In the genomic region with DNA sequence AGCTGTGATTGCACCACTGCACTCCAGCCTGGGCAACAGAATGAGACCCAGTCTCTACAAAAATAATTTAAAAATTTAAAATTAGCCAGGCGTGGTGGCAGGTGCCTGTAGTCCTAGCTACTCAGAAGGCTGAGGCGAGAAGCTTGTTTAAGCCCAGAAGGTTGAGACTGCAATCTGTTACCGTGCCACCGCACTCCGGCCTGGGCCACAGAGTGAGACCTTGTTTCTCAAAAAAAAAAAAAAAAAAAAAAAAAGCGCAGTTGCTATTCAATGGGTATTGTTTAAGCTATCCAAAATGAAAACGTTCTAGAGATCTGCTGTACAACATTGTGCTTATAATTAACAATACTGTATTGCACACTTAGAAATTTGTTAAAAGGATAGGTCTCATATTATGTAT, we compare ENCODE assay signal across 27 cellular contexts. TPM values are rescaled to one million over a fixed set of nuclear protein-coding genes. Genes with fewer than 3 reads are reported as not detected.
A peak's percentile ranks its signal among the peaks of the same experiment; 100 is the strongest.
DNase-seq lines count a peak whose midpoint lies in the region; ATAC-seq, FAIRE-seq and TF ChIP-seq lines count a peak whose summit lies in the region.
"Had no signal": no experiment of that assay in that cellular context is flagged by ENCODE, and none has a peak within 500 bp of the region (broad histone marks: within the 10 kb centered on the region; RNA-seq: fewer than 3 reads in every experiment).

No MANE protein-coding gene starts in this region.

- CTCF ChIA-PET in GM12878 (lab: Yijun Ruan, JAX), result interaction anchor here (0.9 kb wide), 1 partner anchor 84 kb away, joined by 3 read pairs; no protein-coding TSS in a partner anchor
- CTCF ChIA-PET in T-cell (lab: Charles Lee), result interaction anchor here in 1 of 2 donors (0.6 kb wide), 1 partner anchor 19 kb away, joined by 6 read pairs; no protein-coding TSS in a partner anchor

- WGBS in GM12878 (ENCODE audit: insufficient coverage, insufficient replicate concordance, low lambda C conversion rate, missing lambda C conversion rate), result 71% methylated on average over 7 of the region's 7 CpGs

- H3K36me3 Mint-ChIP-seq in T-cell, result peaks cover 33% of the 10 kb centered on the region

- peaks cover 12% of the 10 kb centered on the region for H3K9me3 ChIP-seq in GM12878 (replicated peaks; ENCODE audit: control insufficient read depth, insufficient read depth, low read length)
- H3K9me3 ChIP-seq: breast epithelium, transverse colon had no signal

- H3K4me2 ChIP-seq in GM12878 (ENCODE audit: control insufficient read depth, insufficient read depth), result peak overlapping the region; percentile 82

- H3K27me3 ChIP-seq in ACC112 (ENCODE audit: insufficient read depth, low read length) (no peaks in the 10 kb centered on the region), GM06990 (replicated peaks; ENCODE audit: control insufficient read depth, insufficient read depth, low read length) (no peaks in the 10 kb centered on the region), GM12878 (replicated peaks in 1 of 2; ENCODE audit: control insufficient read depth in 2 of 2, insufficient read depth in 2 of 2, low read length in 1 of 2) (no peaks in the 10 kb centered on the region)
- H3K27me3 ChIP-seq: breast epithelium, transverse colon had no signal

- TF ChIP-seq POLR2A in GM12878 (IDR thresholded peaks at IDR 0.05; ENCODE audit: low read depth, low read length), result no peak

- peak overlapping the region; percentile 65; the same call in 1 of the 2 replicates for H3K27ac ChIP-seq in ACC112 (ENCODE audit: low read depth, low read length)
- H3K27ac ChIP-seq in GM12878 (ENCODE audit: control insufficient read depth, insufficient read depth), result peak overlapping the region; percentile 73
- H3K27ac ChIP-seq: breast epithelium, transverse colon, WERI-Rb-1 had no signal

- H3K79me2 ChIP-seq in ACC112 (ENCODE audit: control insufficient read depth, insufficient read depth, low read length, unreplicated experiment), result peaks cover 93% of the 10 kb centered on the region
- H3K79me2 ChIP-seq in GM12878 (ENCODE audit: control insufficient read depth, insufficient read depth, low read length), result peaks cover 97% of the 10 kb centered on the region

- no TSS peak for BruUV-seq in GM12878 (replicated peaks; lab: Mats Ljungman, UMichigan)

- H4K20me1 ChIP-seq in GM12878 (ENCODE audit: control insufficient read depth, insufficient read depth), result no peaks in the 10 kb centered on the region

- RAD21 ChIA-PET in GM12878 (lab: Charles Lee; ENCODE audit: unreplicated experiment), result interaction anchor here (0.6 to 1.1 kb wide), 3 partner anchors 24 to 85 kb away, joined by 3 to 4 read pairs (median 4); no protein-coding TSS in a partner anchor

- SMC1A ChIA-PET in GM12878 (lab: Charles Lee; ENCODE audit: uncharacterized antibody, unreplicated experiment), result interaction anchor here (0.6 to 1.6 kb wide), 5 partner anchors 10 to 36 kb away, joined by 3 to 6 read pairs (median 4); no protein-coding TSS in a partner anchor

- peaks cover 0 to 6% (median 5%) of the 10 kb centered on the region in 3 donors for H3K9me3 Mint-ChIP-seq in T-cell

- H2AFZ ChIP-seq in ACC112 (ENCODE audit: low read length, unreplicated experiment), result no peak overlapping the region
- no peak overlapping the region for H2AFZ ChIP-seq in GM12878 (ENCODE audit: control insufficient read depth, low read depth, low read length)

- in situ Hi-C loops in GM12878 (cut with MboI), result no loop called here

- H3K27ac Mint-ChIP-seq in T-cell, result no peak overlapping the region
- H3K27ac Mint-ChIP-seq: activated CD4-positive, alpha-beta T cell treated with anti-CD3 and anti-CD28 coated beads, Interleukin-2, amount 10 ng/mL, durations not matched to agents 24 days and 14 days; activated CD8-positive, alpha-beta memory T cell treated with anti-CD3 and anti-CD28 coated beads, Interleukin-2, amount 10 ng/mL, durations not matched to agents 7 days and 5 days had no signal

- H3K27me3 Mint-ChIP-seq in T-cell, result no peaks in the 10 kb centered on the region
- H3K27me3 Mint-ChIP-seq: activated CD4-positive, alpha-beta T cell treated with anti-CD3 and anti-CD28 coated beads, Interleukin-2, amount 10 ng/mL, durations not matched to agents 24 days and 14 days; activated CD8-positive, alpha-beta memory T cell treated with anti-CD3 and anti-CD28 coated beads, Interleukin-2, amount 10 ng/mL, durations not matched to agents 7 days and 5 days had no signal

- TF ChIP-seq RAD21 in GM12878 (IDR thresholded peaks at IDR 0.05; ENCODE audit: insufficient read depth, low read depth, low read length), result no peak

- H3K4me1 Mint-ChIP-seq in T-cell, result peaks cover 68 to 79% (median 78%) of the 10 kb centered on the region in 3 donors

- FAIRE-seq in GM12878 (lab: Jason Lieb, UNC), result no peak

- H3K4me1 ChIP-seq in ACC112 (ENCODE audit: control insufficient read depth, insufficient read depth, low read length, unreplicated experiment), result peaks cover 32% of the 10 kb centered on the region
- peaks cover 30% of the 10 kb centered on the region for H3K4me1 ChIP-seq in GM12878 (ENCODE audit: control insufficient read depth, insufficient read depth, low read length)

- H3K36me3 ChIP-seq in ACC112 (ENCODE audit: insufficient read depth, low read length) (peaks cover 3% of the 10 kb centered on the region), GM06990 (ENCODE audit: control insufficient read depth, insufficient read depth, low read length) (no peaks in the 10 kb centered on the region), GM12878 (ENCODE audit: control insufficient read depth in 2 of 2, insufficient read depth in 2 of 2, low read length in 1 of 2) (no peaks in the 10 kb centered on the region; a peak in 1 of 4 replicates)
- H3K36me3 ChIP-seq: breast epithelium, transverse colon had no signal

- no peak overlapping the region for H3K4me3 ChIP-seq in ACC112 (ENCODE audit: low read depth, low read length)
- no peak overlapping the region for H3K4me3 ChIP-seq in GM06990 (replicated peaks; ENCODE audit: low read depth, low read length)
- peak overlapping the region; percentile 40; the same call in 1 of the 2 replicates for H3K4me3 ChIP-seq in GM12878
- H3K4me3 ChIP-seq: breast epithelium, K562, transverse colon had no signal

- DNase-seq in GM06990 (ENCODE audit: extremely low read depth, insufficient read length), result peak; percentile 33
- no peak for DNase-seq in GM12878 (ENCODE audit: low read depth, low spot score)
- DNase-seq in NCI-H1092 (lab: John Stamatoyannopoulos, UW), result no peak
- DNase-seq in stimulated activated CD4-positive, alpha-beta T cell treated with anti-CD3 and anti-CD28 coated beads, Interleukin-4, amount 100 ng/mL, for 24 hours, result no peak
- DNase-seq in T-cell, result no peak
- no peak for DNase-seq in posterior cingulate gyrus
- DNase-seq: activated CD4-positive, alpha-beta T cell treated with anti-CD3 and anti-CD28 coated beads, Interleukin-2, amount 10 ng/mL, durations not matched to agents 24 days and 14 days; activated CD8-positive, alpha-beta memory T cell treated with anti-CD3 and anti-CD28 coated beads, Interleukin-2, amount 10 ng/mL, durations not matched to agents 7 days and 5 days; activated naive CD4-positive, alpha-beta T cell treated with Interleukin-2 at 50 U/mL for 16 hours; activated T-cell treated with anti-CD3 and anti-CD28 coated beads, Interleukin-2, amount 50 U/mL, for 72 hours; Calu3; DND-41; NCI-H1417 treated with DMSO at 0.1 percent for 48 hours; NCI-H2081; NCI-H345; NCI-H774; nucleus accumbens; stimulated activated CD4-positive, alpha-beta T cell treated with anti-CD3 and anti-CD28 coated beads, Interleukin-15, amount 100 ng/mL, for 24 hours; transverse colon; WERI-Rb-1 had no signal

- no peak for TF ChIP-seq EP300 in GM12878 (IDR thresholded peaks at IDR 0.05; ENCODE audit: borderline replicate concordance in 1 of 2, control insufficient read depth in 1 of 2, low read depth in 2 of 2, low read length in 2 of 2)

- intact Hi-C loops in GM12878 (cut with micrococcal nuclease; ENCODE audit: unreplicated experiment), result no loop called here
- intact Hi-C loops in posterior cingulate gyrus (cut with DNase I), result no loop called here

- TF ChIP-seq CTCF in GM06990 (IDR thresholded peaks at IDR 0.05; ENCODE audit: insufficient read depth, low read length, poor library complexity, severe bottlenecking) (no peak), GM12878 (IDR thresholded peaks at IDR 0.05 in 2 of 3, conservative IDR thresholded peaks at IDR 0.05 in 1 of 3; ENCODE audit: control insufficient read depth in 2 of 3, extremely low read depth in 1 of 3, insufficient read depth in 1 of 3, low read depth in 3 of 3, low read length in 3 of 3) (no peak)

- H3K4me3 Mint-ChIP-seq in T-cell, result peak overlapping the region in 1 of 3 donors; percentile 5
- H3K4me3 Mint-ChIP-seq: activated CD4-positive, alpha-beta T cell treated with anti-CD3 and anti-CD28 coated beads, Interleukin-2, amount 10 ng/mL, durations not matched to agents 24 days and 14 days; activated CD8-positive, alpha-beta memory T cell treated with anti-CD3 and anti-CD28 coated beads, Interleukin-2, amount 10 ng/mL, durations not matched to agents 7 days and 5 days; T-helper 2 cell treated with Interferon-gamma antibody and Interleukin-4, amounts not matched to agents 5 μg/mL and 100 μg/mL, for 36 hours had no signal

- peak overlapping the region; percentile 37; the same call in 1 of the 2 replicates for H3K9ac ChIP-seq in GM12878 (ENCODE audit: control insufficient read depth, insufficient read depth, low read length)

- POLR2A ChIA-PET in GM12878 (lab: Charles Lee), result interaction anchor here (0.7 to 1.2 kb wide), 2 partner anchors 12 to 42 kb away, joined by 3 to 9 read pairs; no protein-coding TSS in a partner anchor
- POLR2A ChIA-PET in T-cell (lab: Charles Lee), result interaction anchor here (0.6 to 0.9 kb wide), 4 partner anchors 10 to 350 kb away, joined by 3 to 6 read pairs (median 4); no protein-coding TSS in a partner anchor

- ATAC-seq in HG02798 (IDR thresholded peaks at IDR 0.05; ENCODE audit: poor library complexity, unreplicated experiment), result peak; percentile 45
- peak; percentile 58 for ATAC-seq in GM12878
- no peak for ATAC-seq in T-cell (replicated peaks in 1 of 4)
- ATAC-seq: activated CD8-positive, alpha-beta memory T cell treated with anti-CD3 and anti-CD28 coated beads, Interleukin-2, amount 10 ng/mL, durations not matched to agents 7 days and 5 days; left lobe of liver; SK-N-SH treated with all-trans-retinoic acid at 6 μM for 48 hours had no signal

RNA-seq across cellular contexts. Expression of gene ZNF148, which starts 24.0 kb away (rescaled TPM):
- 74.2 and 78.6 TPM in 2 replicates for total RNA-seq in GM12878 (2013; cell fraction: nucleolus; rRNA removed)
- total RNA-seq in GM12878 (2014; rRNA removed), result 21.7 and 23.9 TPM in 2 replicates
- 30.1 and 31.6 TPM in 2 replicates for total RNA-seq in GM12878 (2014; rRNA removed; fragmentation: Illumina TruSeq; extraction: Trizol)
- total RNA-seq in GM12878 (2021), result 37.0 and 39.2 TPM in 2 replicates
- polyA plus RNA-seq in GM12878 (2011; ENCODE audit: low read depth), result 31.6 TPM
- polyA plus RNA-seq in GM12878 (2011; rRNA removed), result 29.7 and 39.2 TPM in 2 replicates
- 12.4 and 14.0 TPM in 2 replicates for polyA plus RNA-seq in GM12878 (2011; cell fraction: cytosol; rRNA removed)
- polyA plus RNA-seq in GM12878 (2011; cell fraction: nucleus; rRNA removed), result 13.7 and 17.3 TPM in 2 replicates
- 13.8 and 17.8 TPM in 2 replicates for polyA plus RNA-seq in GM12878 (2012)
- 23.7 and 26.8 TPM in 2 replicates for polyA plus RNA-seq in GM12878 (2014; fragmentation: Illumina TruSeq; extraction: Trizol)
- polyA plus RNA-seq in GM12878 (2014; fragmentation: Nextera tagmentation; extraction: Ambion mirVana), result 1 to 10 TPM; 8.6 to 9.4 TPM
- polyA plus RNA-seq in GM12878 (2014; rRNA removed), result 10.1 and 11.2 TPM in 2 replicates
- 10 to 100 TPM; 37.0 to 40.4 TPM for polyA plus RNA-seq in GM12878 (2016; fragmentation: Nextera tagmentation; extraction: Ambion mirVana)
- 76.1 and 200 TPM in 2 replicates for polyA minus RNA-seq in GM12878 (2011; rRNA and poly(A)+ RNA removed)
- 26.6 and 27.9 TPM in 2 replicates for polyA minus RNA-seq in GM12878 (2011; cell fraction: cytosol; rRNA and poly(A)+ RNA removed)
- 29.4 and 38.2 TPM in 2 replicates for polyA minus RNA-seq in GM12878 (2011; cell fraction: nucleus; rRNA and poly(A)+ RNA removed)
- 10 to 100 TPM; 46.5 to 50.6 (median 50.4) TPM for total RNA-seq in T-cell

Comparison
In these comparisons a context has a peak if more than half of its experiments do, and no peak if none do; other contexts are left out.
1. ATAC-seq: peak in HG02798 (single experiment) and GM12878 (single experiment); none in T-cell (0 of 4).